Comparison of ENCODE assay signal across 1 cellular context in genomic region chr1:155173478-155174333, GRCh38.
TF ChIP-seq lines count a peak whose summit lies in the region.

TSS of gene TRIM46 (plus strand) at chr1:155173849. CDS start at chr1:155173967, 118 bp downstream.

TF ChIP-seq in HEK293, 187 proteins besides CTCF, POLR2A, EP300 and RAD21 (continued from another document):
- peak; percentile 65; the same call in 1 of the 2 replicates for TF ChIP-seq HIC1 (tag by site-specific recombination; IDR thresholded peaks at IDR 0.05)
- no peak for TF ChIP-seq ZNF266 (tag by site-specific recombination; IDR thresholded peaks at IDR 0.05; ENCODE audit: low read depth)
- TF ChIP-seq ZNF184 (tag by site-specific recombination; IDR thresholded peaks at IDR 0.05) = no peak; the same call in 1 of the 2 replicates
- peak; percentile 96 for TF ChIP-seq ZBTB8A (tag by site-specific recombination; IDR thresholded peaks at IDR 0.05)
- TF ChIP-seq ZNF473 (tag by site-specific recombination; IDR thresholded peaks at IDR 0.05) = no peak
- no peak; the same call in 1 of the 2 replicates for TF ChIP-seq ZNF768 (tag by site-specific recombination; IDR thresholded peaks at IDR 0.05)
- peak; percentile 76 for TF ChIP-seq ZEB2 (tag by site-specific recombination; IDR thresholded peaks at IDR 0.05)
- no peak for TF ChIP-seq ZNF664 (tag by site-specific recombination; IDR thresholded peaks at IDR 0.05)
- peak; percentile 84 for TF ChIP-seq PATZ1 (tag by site-specific recombination; IDR thresholded peaks at IDR 0.05)
- peak; percentile 18; the same call in 1 of the 2 replicates for TF ChIP-seq ZNF610 (tag by site-specific recombination; IDR thresholded peaks at IDR 0.05; ENCODE audit: borderline replicate concordance)
- TF ChIP-seq ZSCAN23 (tag by site-specific recombination; IDR thresholded peaks at IDR 0.05) = no peak
- peak; percentile 45 for TF ChIP-seq ZFHX2 (tag by site-specific recombination; conservative IDR thresholded peaks at IDR 0.05)
- peak; percentile 83 for TF ChIP-seq ZIC2 (tag by site-specific recombination; IDR thresholded peaks at IDR 0.05)
- TF ChIP-seq ZNF391 (tag by site-specific recombination; IDR thresholded peaks at IDR 0.05; ENCODE audit: borderline replicate concordance, low read depth) = 0 out of 2 replicates have a peak, but pooled peaks have one; percentile 35
- TF ChIP-seq ZNF654 (tag by site-specific recombination; IDR thresholded peaks at IDR 0.05; ENCODE audit: low read depth) = no peak
- 0 out of 2 replicates have a peak, but pooled peaks have one; percentile 11 for TF ChIP-seq ZBTB48 (tag by site-specific recombination; IDR thresholded peaks at IDR 0.05)
- TF ChIP-seq PRDM6 (tag by site-specific recombination; IDR thresholded peaks at IDR 0.05) = no peak
- no peak; the same call in 1 of the 2 replicates for TF ChIP-seq ZBTB7A (tag by site-specific recombination; IDR thresholded peaks at IDR 0.05; ENCODE audit: low read depth)
- no peak for TF ChIP-seq ZNF830 (tag by site-specific recombination; IDR thresholded peaks at IDR 0.05; ENCODE audit: low read depth)
- TF ChIP-seq TCF7L2 (IDR thresholded peaks at IDR 0.05; ENCODE audit: borderline replicate concordance, low read depth, low read length) = no peak
- TF ChIP-seq ZNF549 (tag by site-specific recombination; IDR thresholded peaks at IDR 0.05) = no peak
- TF ChIP-seq ZNF585B (tag by site-specific recombination; IDR thresholded peaks at IDR 0.05) = no peak
- peak; percentile 100 for TF ChIP-seq ZNF600 (tag by site-specific recombination; IDR thresholded peaks at IDR 0.05)
- no peak for TF ChIP-seq ZNF214 (tag by site-specific recombination; IDR thresholded peaks at IDR 0.05; ENCODE audit: borderline replicate concordance)
- no peak for TF ChIP-seq ZNF202 (tag by site-specific recombination; IDR thresholded peaks at IDR 0.05; ENCODE audit: borderline replicate concordance)
- no peak for TF ChIP-seq ZNF658 (tag by site-specific recombination; IDR thresholded peaks at IDR 0.05)
- no peak for TF ChIP-seq ZBTB44 (tag by site-specific recombination; IDR thresholded peaks at IDR 0.05)
- no peak for TF ChIP-seq ZNF221 (tag by site-specific recombination; IDR thresholded peaks at IDR 0.05; ENCODE audit: borderline replicate concordance)
- TF ChIP-seq ZNF138 (tag by site-specific recombination; IDR thresholded peaks at IDR 0.05; ENCODE audit: borderline replicate concordance) = no peak
- no peak for TF ChIP-seq ZBTB21 (tag by site-specific recombination; IDR thresholded peaks at IDR 0.05)
- peak; percentile 90 for TF ChIP-seq ZNF335 (tag by site-specific recombination; conservative IDR thresholded peaks at IDR 0.05)
- TF ChIP-seq ZNF692 (tag by site-specific recombination; IDR thresholded peaks at IDR 0.05) = peak; percentile 36; the same call in 1 of the 2 replicates
- TF ChIP-seq YY2 (tag by site-specific recombination; IDR thresholded peaks at IDR 0.05) = peak; percentile 33; the same call in 1 of the 2 replicates
- TF ChIP-seq ZNF155 (tag by site-specific recombination; IDR thresholded peaks at IDR 0.05) = no peak
- no peak for TF ChIP-seq ZNF354C (tag by site-specific recombination; IDR thresholded peaks at IDR 0.05; ENCODE audit: borderline replicate concordance, low read depth)
- TF ChIP-seq ZBTB10 (tag by site-specific recombination; IDR thresholded peaks at IDR 0.05) = peak; percentile 81; the same call in 1 of the 2 replicates
- no peak for TF ChIP-seq ZNF529 (tag by site-specific recombination; IDR thresholded peaks at IDR 0.05; ENCODE audit: insufficient replicate concordance)
- no peak for TF ChIP-seq ZNF248 (tag by site-specific recombination; IDR thresholded peaks at IDR 0.05)
- TF ChIP-seq ZNF560 (tag by site-specific recombination; IDR thresholded peaks at IDR 0.05; ENCODE audit: borderline replicate concordance) = no peak
- peak; percentile 86 for TF ChIP-seq ZNF423 (tag by site-specific recombination; IDR thresholded peaks at IDR 0.05)
- TF ChIP-seq PRDM4 (tag by site-specific recombination; IDR thresholded peaks at IDR 0.05) = no peak
- TF ChIP-seq ATF2 (tag by site-specific recombination; IDR thresholded peaks at IDR 0.05; ENCODE audit: low read depth) = no peak
- TF ChIP-seq IKZF3 (tag by site-specific recombination; IDR thresholded peaks at IDR 0.05) = peak; percentile 74
- TF ChIP-seq ZNF37A (tag by site-specific recombination; IDR thresholded peaks at IDR 0.05) = no peak
- TF ChIP-seq ZNF558 (tag by site-specific recombination; IDR thresholded peaks at IDR 0.05) = 0 out of 2 replicates have a peak, but pooled peaks have one; percentile 39
- 0 out of 2 replicates have a peak, but pooled peaks have one; percentile 17 for TF ChIP-seq ZFP69B (tag by site-specific recombination; IDR thresholded peaks at IDR 0.05)
- no peak; the same call in 1 of the 2 replicates for TF ChIP-seq ZNF580 (tag by site-specific recombination; IDR thresholded peaks at IDR 0.05)
- TF ChIP-seq WT1 (tag by site-specific recombination; IDR thresholded peaks at IDR 0.05) = peak; percentile 67
